20 cellular contexts compared by ENCODE assay signal in genomic region chr3:22536582-22536981, GRCh38.
"Had no signal": no experiment of that assay in that cellular context is flagged by ENCODE, and none has a peak within 500 bp of the region (broad histone marks: within the 10 kb centered on the region; RNA-seq: fewer than 3 reads in every experiment).

No MANE protein-coding gene starts in this region.

- H3K9me3 Mint-ChIP-seq: activated naive CD8-positive, alpha-beta T cell treated with anti-CD3 and anti-CD28 coated beads, Interleukin-2, amount 10 ng/mL, durations not matched to agents 7 days and 5 days; neural crest cell; stimulated activated naive B cell treated with anti-CD40 and anti-IgM and Interleukin-4, amounts not matched to agents 10 μg/mL and 1 μg/mL and 100 μg/mL, for 72 hours; type B pancreatic cell had no signal

- H3K9me3 ChIP-seq: lower lobe of right lung, vagina had no signal

- H3K4me1 Mint-ChIP-seq: activated naive CD8-positive, alpha-beta T cell treated with anti-CD3 and anti-CD28 coated beads, Interleukin-2, amount 10 ng/mL, durations not matched to agents 7 days and 5 days; naive B cell; neural crest cell; stimulated activated naive B cell treated with anti-CD40 and anti-IgM and Interleukin-4, amounts not matched to agents 10 μg/mL and 1 μg/mL and 100 μg/mL, for 72 hours; WTC11 had no signal

- H3K36me3 Mint-ChIP-seq: activated naive CD8-positive, alpha-beta T cell treated with anti-CD3 and anti-CD28 coated beads, Interleukin-2, amount 10 ng/mL, durations not matched to agents 7 days and 5 days; naive B cell; stimulated activated naive B cell treated with anti-CD40 and anti-IgM and Interleukin-4, amounts not matched to agents 10 μg/mL and 1 μg/mL and 100 μg/mL, for 72 hours; type B pancreatic cell; WTC11 had no signal

- DNase-seq: activated CD8-positive, alpha-beta memory T cell treated with anti-CD3 and anti-CD28 coated beads for 24 hours; activated effector memory CD4-positive, alpha-beta T cell treated with Interleukin-2 at 50 U/mL for 16 hours; activated naive CD4-positive, alpha-beta T cell treated with anti-CD3 and anti-CD28 coated beads for 36 hours; activated naive CD8-positive, alpha-beta T cell treated with anti-CD3 and anti-CD28 coated beads, Interleukin-2, amount 10 ng/mL, durations not matched to agents 7 days and 5 days; activated T-cell treated with anti-CD3 and anti-CD28 coated beads, Interleukin-2, amount 50 U/mL, for 48 hours; amniotic stem cell; cerebellar nuclear complex; kidney; lower lobe of right lung; naive B cell; stimulated activated CD4-positive, alpha-beta T cell treated with anti-CD3 and anti-CD28 coated beads, Interleukin-2, amount 100 ng/mL, for 48 hours; stimulated activated CD8-positive, alpha-beta memory T cell treated with anti-CD3 and anti-CD28 coated beads, Interleukin-4, amount 100 ng/mL, for 48 hours; stimulated activated naive B cell treated with anti-CD40 and anti-IgM and Interleukin-4, amounts not matched to agents 10 μg/mL and 1 μg/mL and 100 μg/mL, for 72 hours had no signal

- H3K27ac ChIP-seq: coronary artery, lower lobe of right lung, vagina had no signal

- H3K4me3 Mint-ChIP-seq: activated naive CD4-positive, alpha-beta T cell treated with anti-CD3 and anti-CD28 coated beads for 36 hours; activated naive CD8-positive, alpha-beta T cell treated with anti-CD3 and anti-CD28 coated beads, Interleukin-2, amount 10 ng/mL, durations not matched to agents 7 days and 5 days; naive B cell; neural crest cell; stimulated activated naive B cell treated with anti-CD40 and anti-IgM and Interleukin-4, amounts not matched to agents 10 μg/mL and 1 μg/mL and 100 μg/mL, for 72 hours; T-helper 2 cell treated with Interferon-gamma antibody and Interleukin-4, amounts not matched to agents 5 μg/mL and 100 μg/mL, for 36 hours; type B pancreatic cell; WTC11 had no signal

- ATAC-seq: left lobe of liver; lower lobe of right lung; stimulated activated naive B cell treated with anti-CD40 and anti-IgM and Interleukin-4, amounts not matched to agents 10 μg/mL and 1 μg/mL and 100 μg/mL, for 72 hours; WTC11 had no signal

- H3K36me3 ChIP-seq: lower lobe of right lung, vagina had no signal

- H3K27me3 Mint-ChIP-seq: activated naive CD8-positive, alpha-beta T cell treated with anti-CD3 and anti-CD28 coated beads, Interleukin-2, amount 10 ng/mL, durations not matched to agents 7 days and 5 days; stimulated activated naive B cell treated with anti-CD40 and anti-IgM and Interleukin-4, amounts not matched to agents 10 μg/mL and 1 μg/mL and 100 μg/mL, for 72 hours; type B pancreatic cell had no signal

- H3K4me1 ChIP-seq: lower lobe of right lung, vagina had no signal

- H3K27ac Mint-ChIP-seq: activated naive CD4-positive, alpha-beta T cell treated with anti-CD3 and anti-CD28 coated beads for 36 hours; activated naive CD8-positive, alpha-beta T cell treated with anti-CD3 and anti-CD28 coated beads, Interleukin-2, amount 10 ng/mL, durations not matched to agents 7 days and 5 days; naive B cell; stimulated activated naive B cell treated with anti-CD40 and anti-IgM and Interleukin-4, amounts not matched to agents 10 μg/mL and 1 μg/mL and 100 μg/mL, for 72 hours; T-helper 2 cell treated with Interferon-gamma antibody and Interleukin-4, amounts not matched to agents 5 μg/mL and 100 μg/mL, for 36 hours; type B pancreatic cell; WTC11 had no signal

- H3K27me3 ChIP-seq: vagina had no signal

- H3K4me3 ChIP-seq: coronary artery, lower lobe of right lung, vagina had no signal
